Comparison of ENCODE assay signal across 1 cellular context in the genomic region with DNA sequence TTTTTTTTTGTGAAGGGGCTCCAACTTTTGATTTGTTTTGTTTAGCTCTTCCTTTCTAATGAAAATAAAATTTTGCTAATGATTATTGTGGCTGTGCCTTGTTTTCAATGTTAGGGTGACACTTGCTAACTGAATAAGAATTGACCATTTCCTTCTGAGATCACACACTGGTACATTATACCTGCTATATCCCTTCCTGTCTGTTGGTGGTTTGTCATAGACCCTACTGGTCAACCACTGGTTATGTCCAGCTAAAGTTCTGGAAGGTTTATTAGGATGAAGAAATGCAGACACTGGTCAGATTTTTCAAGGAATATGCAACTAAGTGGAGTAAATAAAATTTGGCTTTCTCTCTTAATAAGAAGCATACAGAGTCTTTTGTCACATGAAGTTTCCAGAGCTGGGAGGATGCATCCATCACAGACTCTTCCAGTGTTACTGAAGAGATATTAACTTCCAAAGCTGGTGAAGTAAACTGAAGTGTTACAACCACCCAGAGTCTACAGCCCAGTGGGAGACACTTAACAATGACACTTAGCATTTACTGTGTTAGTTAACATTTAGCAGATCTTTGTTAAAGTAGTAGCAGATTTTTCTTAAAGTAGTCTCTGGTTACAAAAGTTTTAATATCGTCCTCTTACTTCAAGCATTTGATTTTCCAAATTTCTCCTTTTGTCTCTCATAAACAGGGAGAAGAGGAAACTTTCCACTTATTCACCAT.
TF ChIP-seq lines count a peak whose summit lies in the region.

No MANE protein-coding gene starts in this region.

TF ChIP-seq in endothelial cell of umbilical vein, 7 proteins besides CTCF, POLR2A, EP300 and RAD21:
- no peak for TF ChIP-seq POLR2AphosphoS5 (IDR thresholded peaks at IDR 0.05; ENCODE audit: insufficient read depth, low read depth, low read length)
- no peak for TF ChIP-seq JUN (IDR thresholded peaks at IDR 0.05; ENCODE audit: borderline replicate concordance, insufficient read depth, insufficient read length, low read depth)
